In genomic region chr7:2002561-2003450, GRCh38 we compare ENCODE assay signal across 1 cellular context.
TF ChIP-seq lines count a peak whose summit lies in the region.

No MANE protein-coding gene starts in this region.

TF ChIP-seq in GM23338, 12 proteins besides CTCF, POLR2A, EP300 and RAD21 (continued from another document):
- TF ChIP-seq ZNF462 (CRISPR knock-in tag; IDR thresholded peaks at IDR 0.05), result no peak
- no peak for TF ChIP-seq POLR2AphosphoS5 (IDR thresholded peaks at IDR 0.05; ENCODE audit: low read depth)
